ENCODE assay signal across 11 cellular contexts in genomic region chr16:17275076-17275732, GRCh38.
DNase-seq lines count a peak whose midpoint lies in the region; ATAC-seq and TF ChIP-seq lines count a peak whose summit lies in the region.
"Had no signal": no experiment of that assay in that cellular context is flagged by ENCODE, and none has a peak within 500 bp of the region (broad histone marks: within the 10 kb centered on the region; RNA-seq: fewer than 3 reads in every experiment).

No MANE protein-coding gene starts in this region.

- peak; percentile 30 for DNase-seq in stimulated activated CD4-positive, alpha-beta T cell treated with anti-CD3 and anti-CD28 coated beads, Interleukin-15, amount 100 ng/mL, for 24 hours
- no peak for DNase-seq in stimulated activated CD4-positive, alpha-beta T cell treated with anti-CD3 and anti-CD28 coated beads, Interleukin-1b, Interleukin-23, amount 100 ng/mL, for 48 hours
- no peak for DNase-seq in RWPE2 (ENCODE audit: low spot score)
- no peak for DNase-seq in AML-193 (lab: John Stamatoyannopoulos, UW)
- no peak for DNase-seq in effector memory CD4-positive, alpha-beta T cell
- no peak for DNase-seq in NCI-H82 (lab: John Stamatoyannopoulos, UW)
- no peak for DNase-seq in NCI-H146 (lab: John Stamatoyannopoulos, UW)
- DNase-seq: PC-3, thyroid gland, WERI-Rb-1 had no signal

- no peak overlapping the region for H3K4me3 ChIP-seq in RWPE2 (ENCODE audit: severe bottlenecking)
- H3K4me3 ChIP-seq in effector memory CD4-positive, alpha-beta T cell (ENCODE audit: insufficient read depth, low read depth, low read length, poor library complexity, severe bottlenecking): no peak overlapping the region
- H3K4me3 ChIP-seq: thyroid gland had no signal

- H3K9me3 ChIP-seq in RWPE2 (ENCODE audit: severe bottlenecking): no peaks in the 10 kb centered on the region
- H3K9me3 ChIP-seq in effector memory CD4-positive, alpha-beta T cell (ENCODE audit: control insufficient read depth, low read length): no peaks in the 10 kb centered on the region
- H3K9me3 ChIP-seq: thyroid gland had no signal

- H3K27me3 ChIP-seq in RWPE2 (ENCODE audit: insufficient read depth, poor library complexity, severe bottlenecking): no peaks in the 10 kb centered on the region
- H3K27me3 ChIP-seq in effector memory CD4-positive, alpha-beta T cell (replicated peaks; ENCODE audit: control insufficient read depth, insufficient read depth, low read length, poor library complexity, severe bottlenecking): no peaks in the 10 kb centered on the region
- H3K27me3 ChIP-seq: thyroid gland had no signal

- peak; percentile 86 for ATAC-seq in RWPE2 (ENCODE audit: low read depth)
- peak; percentile 84 for ATAC-seq in esophagus mucosa
- ATAC-seq: PC-3 had no signal

- H3K4me1 ChIP-seq in RWPE2 (ENCODE audit: insufficient read depth, poor library complexity, severe bottlenecking): peaks cover 22% of the 10 kb centered on the region
- peaks cover 7% of the 10 kb centered on the region for H3K4me1 ChIP-seq in effector memory CD4-positive, alpha-beta T cell (ENCODE audit: control insufficient read depth, insufficient read depth, low read length, poor library complexity, severe bottlenecking)

- no peaks in the 10 kb centered on the region for H3K36me3 ChIP-seq in RWPE2 (ENCODE audit: low read depth)
- no peaks in the 10 kb centered on the region for H3K36me3 ChIP-seq in effector memory CD4-positive, alpha-beta T cell (ENCODE audit: control insufficient read depth, insufficient read depth, low read length)
- H3K36me3 ChIP-seq: thyroid gland, WERI-Rb-1 had no signal

- TF ChIP-seq CTCF in RWPE2 (IDR thresholded peaks at IDR 0.05; ENCODE audit: poor library complexity, severe bottlenecking): no peak

- H3K27ac ChIP-seq in RWPE2 (ENCODE audit: poor library complexity, severe bottlenecking): no peak overlapping the region
- H3K27ac ChIP-seq in effector memory CD4-positive, alpha-beta T cell (ENCODE audit: insufficient read depth, low read length, poor library complexity, severe bottlenecking): no peak overlapping the region
- H3K27ac ChIP-seq: thyroid gland, WERI-Rb-1 had no signal
